In genomic region chr3:46368569-46368968, GRCh38 we compare ENCODE assay signal across 9 cellular contexts. TPM values are rescaled to one million over a fixed set of nuclear protein-coding genes. Genes with fewer than 3 reads are reported as not detected.
DNase-seq lines count a peak whose midpoint lies in the region; ATAC-seq and TF ChIP-seq lines count a peak whose summit lies in the region.
"Had no signal": no experiment of that assay in that cellular context is flagged by ENCODE, and none has a peak within 500 bp of the region (broad histone marks: within the 10 kb centered on the region; RNA-seq: fewer than 3 reads in every experiment).

No MANE protein-coding gene starts in this region.

- H3K4me2 ChIP-seq in SK-N-SH: no peak overlapping the region

- WGBS in SK-N-SH (ENCODE audit: low lambda C conversion rate): 5% methylated on average over 7 of the region's 7 CpGs

- no peaks in the 10 kb centered on the region for H3K4me1 ChIP-seq in SK-N-SH (ENCODE audit: control insufficient read depth in 1 of 2, insufficient read depth in 2 of 2, low read depth in 1 of 2, low read length in 1 of 2)
- H3K4me1 ChIP-seq in left lung: peaks cover 0 to 51% of the 10 kb centered on the region in 2 donors
- H3K4me1 ChIP-seq: suprapubic skin had no signal

- H3K27ac ChIP-seq in C4-2B (no peak overlapping the region), SK-N-SH (ENCODE audit: low read depth in 2 of 2, low read length in 1 of 2) (no peak overlapping the region), left lung (no peak overlapping the region)
- H3K27ac ChIP-seq: suprapubic skin had no signal

- no peak overlapping the region for H3K4me3 Mint-ChIP-seq in activated naive CD8-positive, alpha-beta T cell treated with anti-CD3 and anti-CD28 coated beads, Interleukin-2, amount 50 U/mL, for 24 hours
- peak overlapping the region; percentile 61 for H3K4me3 Mint-ChIP-seq in stimulated activated effector memory CD8-positive, alpha-beta T cell treated with anti-CD3 and anti-CD28 coated beads, Interleukin-12 subunit alpha, Interleukin-12 subunit beta, amount 100 ng/mL, for 72 hours

- no peak overlapping the region for H2AFZ ChIP-seq in SK-N-SH (ENCODE audit: low read depth)

- H4K20me1 ChIP-seq in SK-N-SH (ENCODE audit: insufficient read depth): no peaks in the 10 kb centered on the region

- no peak overlapping the region for H3K27ac Mint-ChIP-seq in activated naive CD8-positive, alpha-beta T cell treated with anti-CD3 and anti-CD28 coated beads, Interleukin-2, amount 50 U/mL, for 24 hours
- peak overlapping the region; percentile 98 for H3K27ac Mint-ChIP-seq in stimulated activated effector memory CD8-positive, alpha-beta T cell treated with anti-CD3 and anti-CD28 coated beads, Interleukin-12 subunit alpha, Interleukin-12 subunit beta, amount 100 ng/mL, for 72 hours

- H3K27me3 ChIP-seq in SK-N-SH (ENCODE audit: insufficient read depth) (peaks cover 28% of the 10 kb centered on the region), left lung (no peaks in the 10 kb centered on the region)

- TF ChIP-seq CTCF in C4-2B (conservative IDR thresholded peaks at IDR 0.05): peak; percentile 10; the same call in 1 of the 2 replicates
- TF ChIP-seq CTCF in SK-N-SH (IDR thresholded peaks at IDR 0.05): no peak
- peak; percentile 12 to 47 for TF ChIP-seq CTCF in left lung (IDR thresholded peaks at IDR 0.05)

- H3F3A ChIP-seq in SK-N-SH (replicated peaks; ENCODE audit: insufficient read depth): peaks cover 3% of the 10 kb centered on the region

- H3K79me2 ChIP-seq in SK-N-SH (ENCODE audit: insufficient read depth): no peaks in the 10 kb centered on the region

- POLR2A ChIA-PET in SK-N-SH (lab: Yijun Ruan, JAX): no interaction called here

- H3K4me3 ChIP-seq in SK-N-SH (ENCODE audit: low read depth in 2 of 2, low read length in 1 of 2): no peak overlapping the region
- no peak overlapping the region for H3K4me3 ChIP-seq in left lung
- H3K4me3 ChIP-seq: suprapubic skin had no signal

- H3K27me3 Mint-ChIP-seq in activated naive CD8-positive, alpha-beta T cell treated with anti-CD3 and anti-CD28 coated beads, Interleukin-2, amount 50 U/mL, for 24 hours: peaks cover 9% of the 10 kb centered on the region

- DNase-seq in H4 (ENCODE audit: low spot score) (peak; percentile 19), SK-N-SH (peak; percentile 14), left lung (peak; percentile 86 to 87)
- peak; percentile 52 for DNase-seq in activated naive CD8-positive, alpha-beta T cell treated with anti-CD3 and anti-CD28 coated beads, Interleukin-2, amount 50 U/mL, for 24 hours
- DNase-seq in stimulated activated effector memory CD8-positive, alpha-beta T cell treated with anti-CD3 and anti-CD28 coated beads, Interleukin-12 subunit alpha, Interleukin-12 subunit beta, amount 100 ng/mL, for 72 hours (ENCODE audit: low spot score in 2 of 2): peak in 1 of 2 donors; percentile 80

- no peak overlapping the region for H3K9ac ChIP-seq in SK-N-SH

- H3K36me3 ChIP-seq in SK-N-SH (replicated peaks in 1 of 2; ENCODE audit: control insufficient read depth in 1 of 2, insufficient read depth in 2 of 2, low read length in 1 of 2) (no peaks in the 10 kb centered on the region), left lung (no peaks in the 10 kb centered on the region)
- H3K36me3 ChIP-seq: suprapubic skin had no signal

- intact Hi-C loops in left lung (cut with DNase I): no loop called here

- H3K4me1 Mint-ChIP-seq in activated naive CD8-positive, alpha-beta T cell treated with anti-CD3 and anti-CD28 coated beads, Interleukin-2, amount 50 U/mL, for 24 hours: peaks cover 39% of the 10 kb centered on the region
- H3K4me1 Mint-ChIP-seq in stimulated activated effector memory CD8-positive, alpha-beta T cell treated with anti-CD3 and anti-CD28 coated beads, Interleukin-12 subunit alpha, Interleukin-12 subunit beta, amount 100 ng/mL, for 72 hours: peaks cover 81% of the 10 kb centered on the region

- no peak for TF ChIP-seq EP300 in SK-N-SH (IDR thresholded peaks at IDR 0.05; ENCODE audit: borderline replicate concordance in 1 of 2, low read depth in 1 of 2, low read length in 1 of 2)

- 0 out of 2 replicates have a peak, but pooled peaks have one; percentile 12 for TF ChIP-seq RAD21 in SK-N-SH (IDR thresholded peaks at IDR 0.05; ENCODE audit: low read length)

- H3K9me3 ChIP-seq in SK-N-SH (no peaks in the 10 kb centered on the region), left lung (no peaks in the 10 kb centered on the region)
- H3K9me3 ChIP-seq: suprapubic skin had no signal

- no peaks in the 10 kb centered on the region for H3K36me3 Mint-ChIP-seq in activated naive CD8-positive, alpha-beta T cell treated with anti-CD3 and anti-CD28 coated beads, Interleukin-2, amount 50 U/mL, for 24 hours (ENCODE audit: low read depth)
- peaks cover 29% of the 10 kb centered on the region for H3K36me3 Mint-ChIP-seq in stimulated activated effector memory CD8-positive, alpha-beta T cell treated with anti-CD3 and anti-CD28 coated beads, Interleukin-12 subunit alpha, Interleukin-12 subunit beta, amount 100 ng/mL, for 72 hours

- no peak for ATAC-seq in activated naive CD8-positive, alpha-beta T cell treated with anti-CD3 and anti-CD28 coated beads, Interleukin-2, amount 50 U/mL, for 24 hours
- peak; percentile 88 for ATAC-seq in left lung
- ATAC-seq in stimulated activated effector memory CD8-positive, alpha-beta T cell treated with anti-CD3 and anti-CD28 coated beads, Interleukin-12 subunit alpha, Interleukin-12 subunit beta, amount 100 ng/mL, for 72 hours: peak; percentile 68
- ATAC-seq in HG02763 (IDR thresholded peaks at IDR 0.05; ENCODE audit: unreplicated experiment): no peak
- no peak for ATAC-seq in HG03439 (IDR thresholded peaks at IDR 0.05; ENCODE audit: unreplicated experiment)

- no peaks in the 10 kb centered on the region for H3K9me2 ChIP-seq in SK-N-SH

- CTCF ChIA-PET in SK-N-SH (lab: Yijun Ruan, JAX): interaction anchor here (0.7 to 2.9 kb wide), 3 partner anchors 8 to 19 kb away, joined by 3 to 14 read pairs (median 4); no protein-coding TSS in a partner anchor

- H3K9me3 Mint-ChIP-seq in activated naive CD8-positive, alpha-beta T cell treated with anti-CD3 and anti-CD28 coated beads, Interleukin-2, amount 50 U/mL, for 24 hours: no peaks in the 10 kb centered on the region
- no peaks in the 10 kb centered on the region for H3K9me3 Mint-ChIP-seq in stimulated activated effector memory CD8-positive, alpha-beta T cell treated with anti-CD3 and anti-CD28 coated beads, Interleukin-12 subunit alpha, Interleukin-12 subunit beta, amount 100 ng/mL, for 72 hours

TF ChIP-seq in SK-N-SH, 30 proteins besides CTCF, POLR2A, EP300 and RAD21:
- no peak for TF ChIP-seq USF2 (IDR thresholded peaks at IDR 0.05; ENCODE audit: borderline replicate concordance, low read depth, low read length)
- no peak for TF ChIP-seq NRF1 (IDR thresholded peaks at IDR 0.05; ENCODE audit: low read depth, low read length)

RNA-seq across cellular contexts. Expression of gene CCR5, which starts 2.2 kb away (rescaled TPM):
- not detected in 2 replicates for total RNA-seq in H4 (2014; rRNA removed; shearing (Covaris generic))
- not detected in 2 replicates for polyA plus RNA-seq in SK-N-SH (2012; rRNA removed)
- polyA plus RNA-seq in SK-N-SH (2012; cell fraction: cytosol; rRNA removed): not detected in 2 replicates
- not detected in 2 replicates for polyA plus RNA-seq in SK-N-SH (2012; cell fraction: nucleus; rRNA removed)
- total RNA-seq in left lung: 10 to 100 TPM in 1 of 2 donors, 1 to 10 TPM in 1; 2.9 to 13.8 TPM

RNA-seq across cellular contexts. Expression of gene CCR2, which starts 14.7 kb away (rescaled TPM):
- total RNA-seq in H4 (2014; rRNA removed; shearing (Covaris generic)): not detected in 2 replicates
- polyA plus RNA-seq in SK-N-SH (2012; rRNA removed): not detected in 2 replicates
- polyA plus RNA-seq in SK-N-SH (2012; cell fraction: cytosol; rRNA removed): not detected in 2 replicates
- not detected in 2 replicates for polyA plus RNA-seq in SK-N-SH (2012; cell fraction: nucleus; rRNA removed)
- 10 to 100 TPM; 11.5 to 27.0 TPM for total RNA-seq in left lung

RNA-seq across cellular contexts. Expression of gene CCRL2, which starts 38.5 kb away (rescaled TPM):
- total RNA-seq in H4 (2014; rRNA removed; shearing (Covaris generic)): 0.46 and 6.6 TPM in 2 replicates
- polyA plus RNA-seq in SK-N-SH (2012; rRNA removed): not detected in 2 replicates
- 0.06 TPM in 1 of 2 replicates, not detected in the other for polyA plus RNA-seq in SK-N-SH (2012; cell fraction: cytosol; rRNA removed)
- 0.08 TPM in 1 of 2 replicates, not detected in the other for polyA plus RNA-seq in SK-N-SH (2012; cell fraction: nucleus; rRNA removed)
- total RNA-seq in left lung: 10 to 100 TPM; 18.9 to 37.1 TPM

Comparison
In these comparisons a context has a peak if more than half of its experiments do, and no peak if none do; other contexts are left out.
1. ATAC-seq: peak in left lung (single experiment) and stimulated activated effector memory CD8-positive, alpha-beta T cell treated with anti-CD3 and anti-CD28 coated beads, Interleukin-12 subunit alpha, Interleukin-12 subunit beta, amount 100 ng/mL, for 72 hours (single experiment); none in activated naive CD8-positive, alpha-beta T cell treated with anti-CD3 and anti-CD28 coated beads, Interleukin-2, amount 50 U/mL, for 24 hours (single experiment), HG02763 (single experiment) and HG03439 (single experiment).
2. RNA of gene CCR2, which starts 14.7 kb away (total RNA-seq): 11.5 to 27.0 TPM in left lung; not detected in H4; every median in the first group is over 10 times any median in the second.